19 cellular contexts compared by ENCODE assay signal in genomic region chr22:28906312-28906711, GRCh38.
"Had no signal": no experiment of that assay in that cellular context is flagged by ENCODE, and none has a peak within 500 bp of the region (broad histone marks: within the 10 kb centered on the region; RNA-seq: fewer than 3 reads in every experiment).

No MANE protein-coding gene starts in this region.

- H2AFZ ChIP-seq: parathyroid adenoma had no signal

- ATAC-seq: activated T-helper 17 cell treated with anti-CD3 and anti-CD28 coated beads, Interleukin-2, amount 50 U/mL, for 72 hours; upper lobe of right lung had no signal

- H3K9me3 ChIP-seq: colonic mucosa, neutrophil, SJSA1, upper lobe of right lung had no signal

- H3K4me3 ChIP-seq: colonic mucosa, SJSA1, skin epidermis, upper lobe of right lung had no signal

- H3K4me3 Mint-ChIP-seq: activated CD4-positive, alpha-beta T cell treated with anti-CD3 and anti-CD28 coated beads, Interleukin-2, amount 10 ng/mL, durations not matched to agents 7 days and 5 days; activated naive CD4-positive, alpha-beta T cell treated with anti-CD3 and anti-CD28 coated beads for 36 hours; activated T-helper 17 cell treated with anti-CD3 and anti-CD28 coated beads, Interleukin-2, amount 50 U/mL, for 72 hours; immature natural killer cell had no signal

- H3K27ac ChIP-seq: colonic mucosa, neutrophil, parathyroid adenoma, SJSA1 had no signal

- H3K36me3 Mint-ChIP-seq: immature natural killer cell had no signal

- H3K27ac Mint-ChIP-seq: activated CD4-positive, alpha-beta T cell treated with anti-CD3 and anti-CD28 coated beads, Interleukin-2, amount 10 ng/mL, durations not matched to agents 7 days and 5 days; activated naive CD4-positive, alpha-beta T cell treated with anti-CD3 and anti-CD28 coated beads for 36 hours; activated T-helper 17 cell treated with anti-CD3 and anti-CD28 coated beads, Interleukin-2, amount 50 U/mL, for 72 hours; immature natural killer cell had no signal

- DNase-seq: activated CD4-positive, alpha-beta T cell treated with anti-CD3 and anti-CD28 coated beads, Interleukin-2, amount 10 ng/mL, durations not matched to agents 7 days and 5 days; activated CD4-positive, CD25-positive, alpha-beta regulatory T cell; activated CD8-positive, alpha-beta memory T cell treated with anti-CD3 and anti-CD28 coated beads for 24 hours; activated naive CD4-positive, alpha-beta T cell treated with anti-CD3 and anti-CD28 coated beads for 36 hours; central memory CD4-positive, alpha-beta T cell; colonic mucosa; effector CD4-positive, alpha-beta T cell; foreskin fibroblast; immature natural killer cell; retina; stimulated activated CD4-positive, alpha-beta T cell treated with anti-CD3 and anti-CD28 coated beads, Interleukin-15, amount 100 ng/mL, for 24 hours; stimulated activated CD4-positive, alpha-beta T cell treated with anti-CD3 and anti-CD28 coated beads, Interleukin-4, amount 100 ng/mL, for 1 hour; stimulated activated naive CD4-positive, alpha-beta T cell; upper lobe of right lung had no signal

- H3K27me3 ChIP-seq: colonic mucosa, neutrophil, SJSA1, upper lobe of right lung had no signal

- H3K9me3 Mint-ChIP-seq: activated CD4-positive, alpha-beta T cell treated with anti-CD3 and anti-CD28 coated beads, Interleukin-2, amount 10 ng/mL, durations not matched to agents 7 days and 5 days; activated naive CD4-positive, alpha-beta T cell treated with anti-CD3 and anti-CD28 coated beads for 36 hours; activated T-helper 17 cell treated with anti-CD3 and anti-CD28 coated beads, Interleukin-2, amount 50 U/mL, for 72 hours; immature natural killer cell had no signal

- H3K36me3 ChIP-seq: colonic mucosa, neutrophil, SJSA1, upper lobe of right lung had no signal

- H3K4me1 Mint-ChIP-seq: immature natural killer cell had no signal

- H3K4me1 ChIP-seq: colonic mucosa had no signal

- H3K79me2 ChIP-seq: parathyroid adenoma had no signal
